Comparison of ENCODE assay signal across 1 cellular context in genomic region chr22:38710352-38710751, GRCh38.
TF ChIP-seq lines count a peak whose summit lies in the region.

No MANE protein-coding gene starts in this region.

TF ChIP-seq in K562, 482 proteins besides CTCF, POLR2A, EP300 and RAD21:
- no peak for TF ChIP-seq TRIM28 (IDR thresholded peaks at IDR 0.05)
- no peak for TF ChIP-seq DEAF1 (CRISPR knock-in tag; IDR thresholded peaks at IDR 0.05)
- peak; percentile 59; the same call in 1 of the 2 replicates for TF ChIP-seq TEAD4 (IDR thresholded peaks at IDR 0.05; ENCODE audit: low read length)
- no peak for TF ChIP-seq TEAD4 (CRISPR knock-in tag; IDR thresholded peaks at IDR 0.05; ENCODE audit: borderline replicate concordance)
- no peak for TF ChIP-seq MXD1 (CRISPR knock-in tag; IDR thresholded peaks at IDR 0.05; ENCODE audit: borderline replicate concordance, poor library complexity, severe bottlenecking)
- TF ChIP-seq STAT6 (CRISPR knock-in tag; IDR thresholded peaks at IDR 0.05) = no peak
- no peak for TF ChIP-seq PHB2 (IDR thresholded peaks at IDR 0.05; ENCODE audit: low read depth)
- TF ChIP-seq CHD1 (IDR thresholded peaks at IDR 0.05; ENCODE audit: low read length) = no peak
- peak; percentile 68 for TF ChIP-seq CBFA2T2 (conservative IDR thresholded peaks at IDR 0.05)
- peak; percentile 47; the same call in 1 of the 2 replicates for TF ChIP-seq NCOR1 (IDR thresholded peaks at IDR 0.05)
- TF ChIP-seq RHOXF2B (CRISPR knock-in tag; conservative IDR thresholded peaks at IDR 0.05) = no peak
- TF ChIP-seq UBTF (IDR thresholded peaks at IDR 0.05; ENCODE audit: borderline replicate concordance in 1 of 2, low read depth in 2 of 2, low read length in 2 of 2) = no peak
- peak; percentile 84 for TF ChIP-seq CBFA2T3 (IDR thresholded peaks at IDR 0.05)
- 0 out of 2 replicates have a peak, but pooled peaks have one; percentile 11 for TF ChIP-seq CXXC5 (CRISPR knock-in tag; IDR thresholded peaks at IDR 0.05)
- no peak for TF ChIP-seq KLF13 (tag; IDR thresholded peaks at IDR 0.05; ENCODE audit: borderline replicate concordance, low read depth)
- TF ChIP-seq SMAD3 (CRISPR knock-in tag; conservative IDR thresholded peaks at IDR 0.05) = no peak
- TF ChIP-seq TCF15 (CRISPR knock-in tag; IDR thresholded peaks at IDR 0.05) = no peak
- peak; percentile 67 for TF ChIP-seq TCF3 (CRISPR knock-in tag; IDR thresholded peaks at IDR 0.05)
- TF ChIP-seq ARID1B (IDR thresholded peaks at IDR 0.05) = peak; percentile 59
- no peak for TF ChIP-seq HMGXB4 (CRISPR knock-in tag; IDR thresholded peaks at IDR 0.05)
- TF ChIP-seq MTA1 (IDR thresholded peaks at IDR 0.05; ENCODE audit: borderline replicate concordance) = no peak
- TF ChIP-seq TAL1 (IDR thresholded peaks at IDR 0.05) = peak; percentile 53; the same call in 1 of the 2 replicates
- TF ChIP-seq NFRKB (IDR thresholded peaks at IDR 0.05; ENCODE audit: low read depth) = no peak
- no peak for TF ChIP-seq ZNF217 (CRISPR knock-in tag; IDR thresholded peaks at IDR 0.05)
